8 cellular contexts compared by ENCODE assay signal in genomic region chr1:231626951-231627614, GRCh38. TPM values are rescaled to one million over a fixed set of nuclear protein-coding genes. Genes with fewer than 3 reads are reported as not detected.
DNase-seq lines count a peak whose midpoint lies in the region; ATAC-seq, FAIRE-seq and TF ChIP-seq lines count a peak whose summit lies in the region.

No MANE protein-coding gene starts in this region.

- peaks cover 39% of the 10 kb centered on the region for H3K4me1 Mint-ChIP-seq in activated naive CD8-positive, alpha-beta T cell (ENCODE audit: low read depth)

- peak overlapping the region; percentile 33 to 81 (median 53) for H3K27ac ChIP-seq in pancreas

- H3K9me3 ChIP-seq in pancreas, result no peaks in the 10 kb centered on the region

- H3K27me3 Mint-ChIP-seq in activated naive CD8-positive, alpha-beta T cell, result no peaks in the 10 kb centered on the region

- H3K36me3 ChIP-seq in pancreas, result no peaks in the 10 kb centered on the region

- ATAC-seq in GM18870 (IDR thresholded peaks at IDR 0.05; ENCODE audit: unreplicated experiment) (peak; percentile 36), HG03342 (IDR thresholded peaks at IDR 0.05; ENCODE audit: unreplicated experiment) (peak; percentile 63), left cardiac atrium (peak; percentile 88 to 90), pancreas (peak; percentile 69 to 83 (median 80))

- intact Hi-C loops in left cardiac atrium (cut with DNase I), result loop anchor here in 1 of 2 donors (10.0 kb wide), 1 partner anchor 178 kb away; no protein-coding TSS in a partner anchor
- intact Hi-C loops in pancreas (cut with DNase I), result no loop called here

- H3K27me3 ChIP-seq in pancreas, result no peaks in the 10 kb centered on the region

- TF ChIP-seq CTCF in pancreas (IDR thresholded peaks at IDR 0.05), result no peak

- peak overlapping the region; percentile 94 for H3K4me3 Mint-ChIP-seq in activated naive CD8-positive, alpha-beta T cell

- peak overlapping the region; percentile 73 to 97 (median 88) for H3K4me3 ChIP-seq in pancreas

- FAIRE-seq in pancreas (lab: Jason Lieb, UNC), result no peak

- DNase-seq in AG08395 (ENCODE audit: low spot score) (peak; percentile 55), RPMI8226 (peak; percentile 43), left cardiac atrium (peak; percentile 82), pancreas (peak; percentile 26 to 70 (median 52)), middle frontal gyrus (ENCODE audit: extremely low spot score, low spot score) (no peak)

- 2% methylated on average over 48 to 49 of the region's 49 CpGs for WGBS in pancreas, 2 donors

- H3K36me3 Mint-ChIP-seq in activated naive CD8-positive, alpha-beta T cell, result no peaks in the 10 kb centered on the region

- peak overlapping the region; percentile 76 for H3K27ac Mint-ChIP-seq in activated naive CD8-positive, alpha-beta T cell

- H3K4me1 ChIP-seq in pancreas, result peaks cover 0 to 3% (median 0%) of the 10 kb centered on the region in 3 donors

- no peaks in the 10 kb centered on the region for H3K9me3 Mint-ChIP-seq in activated naive CD8-positive, alpha-beta T cell (ENCODE audit: low read depth)

RNA-seq across cellular contexts. Expression of gene DISC1, which starts 0.5 kb away (rescaled TPM):
- total RNA-seq in left cardiac atrium (1 to 10 TPM; 5.0 to 5.4 TPM), pancreas (1 to 10 TPM in 5 of 6 donors, under 1 TPM in 1; 0.91 to 6.6 (median 2.2) TPM)
- polyA plus RNA-seq in pancreas, result under 1 TPM; 0.42 to 0.91 TPM

Comparison
In these comparisons a context has a peak if more than half of its experiments do, and no peak if none do; other contexts are left out.
1. ATAC-seq: peak in every context shown above with its lines; median percentile 89 in left cardiac atrium; 80 in pancreas; 63 in HG03342; 36 in GM18870.